29 cellular contexts compared by ENCODE assay signal in the genomic region with DNA sequence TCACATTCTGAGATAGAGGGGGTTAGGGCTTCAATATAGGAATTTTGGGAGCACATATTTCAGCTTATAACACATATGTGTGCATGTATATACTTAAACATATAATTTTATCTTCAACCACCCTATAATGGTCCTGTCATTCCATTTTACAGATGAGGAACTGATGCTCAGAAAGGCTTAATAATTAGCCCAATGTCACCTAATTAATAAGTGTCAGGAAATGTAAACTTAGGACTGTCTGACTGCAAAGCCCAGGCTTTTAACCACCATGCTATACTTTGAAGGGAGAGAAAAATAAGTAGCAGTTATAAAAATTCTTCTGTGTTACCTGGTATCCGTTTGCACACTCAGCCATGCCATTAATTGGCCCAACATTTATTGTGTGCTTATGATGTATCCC.
DNase-seq lines count a peak whose midpoint lies in the region; ATAC-seq lines count a peak whose summit lies in the region.
"Had no signal": no experiment of that assay in that cellular context is flagged by ENCODE, and none has a peak within 500 bp of the region (broad histone marks: within the 10 kb centered on the region; RNA-seq: fewer than 3 reads in every experiment).

No MANE protein-coding gene starts in this region.

- H3K79me1 ChIP-seq in trophoblast cell (ENCODE audit: low read length): peaks cover 30% of the 10 kb centered on the region

- no peak overlapping the region for H2BK12ac ChIP-seq in trophoblast cell (ENCODE audit: low read length)

- H3K27ac ChIP-seq in trophoblast cell (ENCODE audit: low read depth, low read length) (no peak overlapping the region), aorta (ENCODE audit: low read depth in 1 of 2, low read length in 2 of 2) (no peak overlapping the region), caudate nucleus (ENCODE audit: low read depth, low read length) (no peak overlapping the region)
- H3K27ac ChIP-seq: BLaER1 treated with 17β-estradiol and CSF1 and Interleukin-3, amounts not matched to agents 10 nM and 100 nM; colonic mucosa; epithelial cell of prostate; SJSA1; suprapubic skin had no signal

- H3K36me3 ChIP-seq in trophoblast cell (ENCODE audit: control insufficient read depth in 1 of 2, insufficient read depth in 2 of 2, low read length in 2 of 2) (no peaks in the 10 kb centered on the region), aorta (ENCODE audit: control insufficient read depth in 1 of 2, insufficient read depth in 2 of 2, low read length in 1 of 2) (no peaks in the 10 kb centered on the region)
- H3K36me3 ChIP-seq: BLaER1 treated with 17β-estradiol and CSF1 and Interleukin-3, amounts not matched to agents 10 nM and 100 nM; colonic mucosa; SJSA1; suprapubic skin had no signal

- H4K12ac ChIP-seq in trophoblast cell (ENCODE audit: low read depth, low read length): no peak overlapping the region

- no peak overlapping the region for H2AK5ac ChIP-seq in trophoblast cell (ENCODE audit: low read length)

- no peak overlapping the region for H3K4me2 ChIP-seq in trophoblast cell (ENCODE audit: low read length)
- H3K4me2 ChIP-seq: BLaER1 treated with 17β-estradiol and CSF1 and Interleukin-3, amounts not matched to agents 10 nM and 100 nM had no signal

- intact Hi-C loops in aorta (cut with DNase I) (no loop called here), cardiac septum (cut with DNase I) (no loop called here)

- no peak overlapping the region for H2AFZ ChIP-seq in trophoblast cell (ENCODE audit: insufficient read depth, low read length, poor library complexity)

- H3K27me3 ChIP-seq in trophoblast cell (ENCODE audit: insufficient read depth, low read length) (no peaks in the 10 kb centered on the region), aorta (ENCODE audit: control insufficient read depth in 1 of 2, insufficient read depth in 2 of 2, low read length in 1 of 2) (no peaks in the 10 kb centered on the region)
- H3K27me3 ChIP-seq: BLaER1 treated with 17β-estradiol and CSF1 and Interleukin-3, amounts not matched to agents 10 nM and 100 nM; colonic mucosa; SJSA1; suprapubic skin had no signal

- H3K14ac ChIP-seq in trophoblast cell (ENCODE audit: low read length): no peak overlapping the region

- H3K79me2 ChIP-seq in trophoblast cell (ENCODE audit: control insufficient read depth, insufficient read depth, low read length, poor library complexity): peaks cover 3% of the 10 kb centered on the region

- no CpG with 5 or more reads among the region's 1 CpG for WGBS in trophoblast cell (ENCODE audit: extremely low coverage, insufficient coverage, insufficient read length)
- 81 to 87% methylated on average over 1 of the region's 1 CpG for WGBS in aorta, 2 donors

- H3K9me3 ChIP-seq in trophoblast cell (ENCODE audit: insufficient read depth, low read depth, low read length) (no peaks in the 10 kb centered on the region), aorta (ENCODE audit: control insufficient read depth, low read length) (peaks cover 1% of the 10 kb centered on the region)
- H3K9me3 ChIP-seq: colonic mucosa, SJSA1, suprapubic skin had no signal

- no peak overlapping the region for H3K4ac ChIP-seq in trophoblast cell (ENCODE audit: low read depth, low read length)

- H3K4me1 ChIP-seq in trophoblast cell (ENCODE audit: control insufficient read depth in 1 of 2, insufficient read depth in 2 of 2, low read length in 2 of 2) (peaks cover 8 to 12% of the 10 kb centered on the region in 2 experiments), aorta (ENCODE audit: control insufficient read depth in 1 of 2, insufficient read depth in 2 of 2, low read length in 2 of 2) (peaks cover 1 to 5% of the 10 kb centered on the region in 2 donors)
- H3K4me1 ChIP-seq: BLaER1 treated with 17β-estradiol and CSF1 and Interleukin-3, amounts not matched to agents 10 nM and 100 nM; colonic mucosa; suprapubic skin had no signal

- ATAC-seq in GM19324 (IDR thresholded peaks at IDR 0.05; ENCODE audit: low FRiP score, unreplicated experiment): peak; percentile 57
- peak; percentile 71 for ATAC-seq in GM21619 (IDR thresholded peaks at IDR 0.05; ENCODE audit: unreplicated experiment)
- ATAC-seq in HG03432 (IDR thresholded peaks at IDR 0.05; ENCODE audit: unreplicated experiment): peak; percentile 52
- ATAC-seq in GM21737 (IDR thresholded peaks at IDR 0.05; ENCODE audit: unreplicated experiment): no peak
- ATAC-seq in aorta (ENCODE audit: low FRiP score): no peak
- ATAC-seq: activated CD8-positive, alpha-beta T cell treated with anti-CD3 and anti-CD28 coated beads, Interleukin-2, amount 10 ng/mL, durations not matched to agents 7 days and 5 days; activated naive CD4-positive, alpha-beta T cell treated with anti-CD3 and anti-CD28 coated beads, Interleukin-2, amount 50 U/mL, for 72 hours; left ventricle myocardium superior had no signal

- H3K23ac ChIP-seq in trophoblast cell (ENCODE audit: low read length): no peak overlapping the region

- no peak overlapping the region for H3K4me3 ChIP-seq in trophoblast cell (ENCODE audit: low read depth, low read length)
- H3K4me3 ChIP-seq in aorta (ENCODE audit: low read length in 2 of 2): no peak overlapping the region
- H3K4me3 ChIP-seq: BLaER1 treated with 17β-estradiol and CSF1 and Interleukin-3, amounts not matched to agents 10 nM and 100 nM; colonic mucosa; SJSA1; suprapubic skin had no signal

- H2BK120ac ChIP-seq in trophoblast cell (ENCODE audit: insufficient read depth, low read length, poor library complexity): peak overlapping the region; percentile 36

- DNase-seq in trophoblast cell: no peak
- no peak for DNase-seq in aorta
- DNase-seq in cardiac septum (ENCODE audit: low spot score): no peak
- no peak for DNase-seq in caudate nucleus (lab: John Stamatoyannopoulos, UW)
- DNase-seq: activated CD4-positive, CD25-positive, alpha-beta regulatory T cell treated with anti-CD3 and anti-CD28 coated beads, Interleukin-2, amount 50 U/mL, for 72 hours; activated CD8-positive, alpha-beta T cell treated with anti-CD3 and anti-CD28 coated beads, Interleukin-2, amount 10 ng/mL, durations not matched to agents 7 days and 5 days; colonic mucosa; COR-L47; DMS53; effector CD8-positive, alpha-beta T cell; GOT3; islet precursor cell; left ventricle myocardium superior; naive B cell; NCI-H1048; NCI-H187 treated with DMSO at 0.1 percent for 48 hours; NCI-H526 treated with DMSO at 0.1 percent for 48 hours; nucleus accumbens; stimulated activated naive CD4-positive, alpha-beta T cell; T-helper 1 cell had no signal

- H3K9ac ChIP-seq in trophoblast cell (ENCODE audit: low read length): no peak overlapping the region
- H3K9ac ChIP-seq: BLaER1 treated with 17β-estradiol and CSF1 and Interleukin-3, amounts not matched to agents 10 nM and 100 nM had no signal

- no peak overlapping the region for H4K91ac ChIP-seq in trophoblast cell (ENCODE audit: low read depth, low read length)

- H3K18ac ChIP-seq in trophoblast cell (ENCODE audit: low read length): no peak overlapping the region

- no peak overlapping the region for H2BK5ac ChIP-seq in trophoblast cell (ENCODE audit: low read depth, low read length, poor library complexity)

- no peak overlapping the region for H4K8ac ChIP-seq in trophoblast cell (ENCODE audit: low read depth, low read length)

Comparison
In these comparisons a context has a peak if more than half of its experiments do, and no peak if none do; other contexts are left out.
1. ATAC-seq: peak in GM19324 (single experiment), GM21619 (single experiment) and HG03432 (single experiment); none in GM21737 (single experiment) and aorta (single experiment).